21 cellular contexts compared by ENCODE assay signal in genomic region chr11:48154162-48154561, GRCh38.
DNase-seq lines count a peak whose midpoint lies in the region; ATAC-seq and TF ChIP-seq lines count a peak whose summit lies in the region.
"Had no signal": no experiment of that assay in that cellular context is flagged by ENCODE, and none has a peak within 500 bp of the region (broad histone marks: within the 10 kb centered on the region; RNA-seq: fewer than 3 reads in every experiment).

No MANE protein-coding gene starts in this region.

- TF ChIP-seq CTCF in epithelial cell of esophagus (IDR thresholded peaks at IDR 0.05; ENCODE audit: insufficient read depth, low read depth, low read length, missing control alignments) (no peak), GM10266 (IDR thresholded peaks at IDR 0.05; ENCODE audit: control insufficient read depth, insufficient read depth, low read depth, missing control alignments) (no peak)

- DNase-seq in CD1c-positive myeloid dendritic cell (ENCODE audit: extremely low spot score): peak; percentile 21
- peak; percentile 61 for DNase-seq in RKO (ENCODE audit: low spot score)
- peak; percentile 70 for DNase-seq in epithelial cell of esophagus (ENCODE audit: low read depth)
- peak; percentile 67 for DNase-seq in pulmonary artery endothelial cell (ENCODE audit: low read depth, low spot score)
- DNase-seq in SW 1271 (lab: John Stamatoyannopoulos, UW): no peak
- DNase-seq in NAMALWA (ENCODE audit: low spot score): no peak
- DNase-seq in GM10266 (ENCODE audit: extremely low spot score): no peak
- DNase-seq: activated CD8-positive, alpha-beta memory T cell treated with anti-CD3 and anti-CD28 coated beads, Interleukin-2, amount 10 ng/mL, durations not matched to agents 7 days and 5 days; activated effector memory CD4-positive, alpha-beta T cell treated with Interleukin-2 at 50 U/mL for 16 hours; BE2C; DMS 273 treated with DMSO at 0.1 percent for 48 hours; Kasumi-1; left ventricle myocardium superior; NCI-H146; NCI-H2171 treated with DMSO at 0.1 percent for 48 hours; NCI-H774; right lobe of liver; uterus had no signal

- H3K4me3 ChIP-seq in epithelial cell of esophagus (ENCODE audit: low read length): no peak overlapping the region
- H3K4me3 ChIP-seq: right lobe of liver, uterus had no signal

- no peak for ATAC-seq in HG03342 (IDR thresholded peaks at IDR 0.05; ENCODE audit: unreplicated experiment)
- ATAC-seq: activated CD8-positive, alpha-beta memory T cell treated with anti-CD3 and anti-CD28 coated beads, Interleukin-2, amount 10 ng/mL, durations not matched to agents 7 days and 5 days; left ventricle myocardium superior; Panc1; right lobe of liver; SK-N-SH treated with all-trans-retinoic acid at 6 μM for 48 hours had no signal

Comparison
In these comparisons a context has a peak if more than half of its experiments do, and no peak if none do; other contexts are left out.
1. DNase-seq: peak in CD1c-positive myeloid dendritic cell (single experiment), RKO (single experiment), epithelial cell of esophagus (single experiment) and pulmonary artery endothelial cell (single experiment); none in SW 1271 (0 of 2), NAMALWA (single experiment) and GM10266 (single experiment).